10 cellular contexts compared by ENCODE assay signal in the genomic region with DNA sequence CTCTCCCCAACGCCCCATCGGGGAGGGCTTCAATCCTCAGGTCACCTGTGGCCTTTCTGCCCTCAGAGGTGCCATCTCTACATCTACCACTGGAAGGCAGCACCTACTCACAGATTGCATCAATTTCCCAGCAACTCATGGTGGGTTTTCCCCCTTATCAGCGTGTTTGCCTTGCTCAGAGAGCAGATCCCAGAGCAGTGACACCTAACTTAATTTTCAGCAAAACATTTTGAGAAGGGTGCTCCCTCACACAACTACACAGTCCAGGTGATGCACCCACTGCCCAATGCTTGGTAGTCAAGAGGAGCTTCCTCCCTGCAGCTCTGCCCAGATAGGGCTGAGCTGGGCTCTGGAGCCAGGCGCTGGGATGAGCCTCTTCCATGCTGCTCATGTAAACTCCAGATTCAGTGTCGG. TPM values are rescaled to one million over a fixed set of nuclear protein-coding genes. Genes with fewer than 3 reads are reported as not detected.
DNase-seq lines count a peak whose midpoint lies in the region; ATAC-seq and TF ChIP-seq lines count a peak whose summit lies in the region.
"Had no signal": no experiment of that assay in that cellular context is flagged by ENCODE, and none has a peak within 500 bp of the region (broad histone marks: within the 10 kb centered on the region; RNA-seq: fewer than 3 reads in every experiment).

No MANE protein-coding gene starts in this region.

- no peaks in the 10 kb centered on the region for H3K9me3 ChIP-seq in mesenchymal stem cell (ENCODE audit: control insufficient read depth, low read length)
- peaks cover 0 to 19% (median 0%) of the 10 kb centered on the region in 3 donors for H3K9me3 ChIP-seq in gastroesophageal sphincter

- no peaks in the 10 kb centered on the region for H3K36me3 ChIP-seq in GM06990 (ENCODE audit: control insufficient read depth, insufficient read depth, low read length)
- H3K36me3 ChIP-seq in mesenchymal stem cell (ENCODE audit: control insufficient read depth in 1 of 2, insufficient read depth in 2 of 2, low read depth in 1 of 2, low read length in 2 of 2) = no peaks in the 10 kb centered on the region
- H3K36me3 ChIP-seq in gastroesophageal sphincter = no peaks in the 10 kb centered on the region

- no peak overlapping the region for H2BK5ac ChIP-seq in mesenchymal stem cell (ENCODE audit: low read depth, low read length, poor library complexity, severe bottlenecking)

- no peak overlapping the region for H2BK120ac ChIP-seq in mesenchymal stem cell (ENCODE audit: low read depth, low read length)

- H2BK12ac ChIP-seq in mesenchymal stem cell (ENCODE audit: low read length in 2 of 2) = no peak overlapping the region

- peak; percentile 84 for ATAC-seq in GM19455 (IDR thresholded peaks at IDR 0.05; ENCODE audit: unreplicated experiment)
- ATAC-seq in HG03460 (IDR thresholded peaks at IDR 0.05; ENCODE audit: unreplicated experiment) = peak; percentile 83
- no peak for ATAC-seq in gastroesophageal sphincter

- H3K27ac ChIP-seq in mesenchymal stem cell (ENCODE audit: low read length, poor library complexity, severe bottlenecking) (no peak overlapping the region), gastroesophageal sphincter (no peak overlapping the region)

- no peak overlapping the region for H3K14ac ChIP-seq in mesenchymal stem cell (ENCODE audit: low read length in 2 of 2)

- no peak for TF ChIP-seq EP300 in gastroesophageal sphincter (IDR thresholded peaks at IDR 0.05)

- WGBS in mesenchymal stem cell = 34% methylated on average over 5 of the region's 5 CpGs
- WGBS in gastroesophageal sphincter (ENCODE audit: low coverage in 1 of 2), 2 donors = 25 to 45% methylated on average over 2 to 5 of the region's 5 CpGs

- no peak overlapping the region for H3K4me3 ChIP-seq in GM06990 (replicated peaks; ENCODE audit: low read depth, low read length)
- H3K4me3 ChIP-seq in mesenchymal stem cell (ENCODE audit: insufficient read depth in 1 of 2, low read depth in 1 of 2, low read length in 2 of 2) = no peak overlapping the region
- no peak overlapping the region for H3K4me3 ChIP-seq in gastroesophageal sphincter

- no peak overlapping the region for H3K18ac ChIP-seq in mesenchymal stem cell (ENCODE audit: low read depth in 1 of 2, low read length in 2 of 2)

- H3K4me1 ChIP-seq in mesenchymal stem cell (ENCODE audit: control insufficient read depth, insufficient read depth, low read depth, low read length) (no peaks in the 10 kb centered on the region), gastroesophageal sphincter (no peaks in the 10 kb centered on the region)

- no peak overlapping the region for H3K9ac ChIP-seq in mesenchymal stem cell (ENCODE audit: low read length)

- no peak overlapping the region for H2AFZ ChIP-seq in mesenchymal stem cell (ENCODE audit: low read depth, low read length)

- H2AK5ac ChIP-seq in mesenchymal stem cell (ENCODE audit: low read length, severe bottlenecking) = no peak overlapping the region

- TF ChIP-seq POLR2A in gastroesophageal sphincter (IDR thresholded peaks at IDR 0.05) = no peak

- no peak overlapping the region for H3K4ac ChIP-seq in mesenchymal stem cell (ENCODE audit: low read depth in 1 of 2, low read length in 2 of 2)

- H4K8ac ChIP-seq in mesenchymal stem cell (ENCODE audit: low read length) = no peak overlapping the region

- no peak overlapping the region for H2BK15ac ChIP-seq in mesenchymal stem cell (ENCODE audit: low read depth, poor library complexity, severe bottlenecking)

- H3K4me2 ChIP-seq in mesenchymal stem cell (ENCODE audit: low read length, poor library complexity, severe bottlenecking) = no peak overlapping the region

- H3K27me3 ChIP-seq in GM06990 (replicated peaks; ENCODE audit: control insufficient read depth, insufficient read depth, low read length) = no peaks in the 10 kb centered on the region
- H3K27me3 ChIP-seq in mesenchymal stem cell (ENCODE audit: control insufficient read depth in 1 of 2, insufficient read depth in 1 of 2, low read length in 2 of 2) = peaks cover 0 to 3% of the 10 kb centered on the region in 2 experiments
- H3K27me3 ChIP-seq in gastroesophageal sphincter = peaks cover 36% of the 10 kb centered on the region

- TF ChIP-seq CTCF in GM06990 (IDR thresholded peaks at IDR 0.05; ENCODE audit: insufficient read depth, low read length, poor library complexity, severe bottlenecking) = peak; percentile 87
- no peak for TF ChIP-seq CTCF in gastroesophageal sphincter (IDR thresholded peaks at IDR 0.05)

- no peak for DNase-seq in GM06990 (ENCODE audit: extremely low read depth, insufficient read length)
- peak; percentile 55 for DNase-seq in ecto neural progenitor cell (ENCODE audit: low spot score)
- no peak for DNase-seq in mesenchymal stem cell
- no peak for DNase-seq in OCI-M2 (lab: John Stamatoyannopoulos, UW; ENCODE audit: unreplicated experiment)
- no peak for DNase-seq in GOT3 (lab: John Stamatoyannopoulos, UW)

- no peak overlapping the region for H3K23ac ChIP-seq in mesenchymal stem cell (ENCODE audit: low read length in 2 of 2)

- no peak overlapping the region for H4K91ac ChIP-seq in mesenchymal stem cell (ENCODE audit: low read length)

- H3K79me1 ChIP-seq in mesenchymal stem cell (replicated peaks; ENCODE audit: low read length, poor library complexity, severe bottlenecking) = no peaks in the 10 kb centered on the region

RNA-seq across cellular contexts. Expression of gene PLG, which starts 48.2 kb away (rescaled TPM):
- not detected for polyA plus RNA-seq in mesenchymal stem cell (2013, experiment 1 of 2)
- not detected for polyA plus RNA-seq in mesenchymal stem cell (2013, experiment 2 of 2)
- total RNA-seq in gastroesophageal sphincter = not detected
- total RNA-seq: M059J had no signal
- polyA plus RNA-seq: esophagus had no signal
